Comparison of ENCODE assay signal across 9 cellular contexts in genomic region chr19:56838930-56839664, GRCh38. TPM values are rescaled to one million over a fixed set of nuclear protein-coding genes. Genes with fewer than 3 reads are reported as not detected.
DNase-seq lines count a peak whose midpoint lies in the region; ATAC-seq, FAIRE-seq and TF ChIP-seq lines count a peak whose summit lies in the region.
"Had no signal": no experiment of that assay in that cellular context is flagged by ENCODE, and none has a peak within 500 bp of the region (broad histone marks: within the 10 kb centered on the region; RNA-seq: fewer than 3 reads in every experiment).

No MANE protein-coding gene starts in this region.

- H3K27ac ChIP-seq in prostate gland = peak overlapping the region; percentile 83 to 90
- no peak overlapping the region for H3K27ac ChIP-seq in effector memory CD4-positive, alpha-beta T cell (ENCODE audit: insufficient read depth, low read length, poor library complexity, severe bottlenecking)

- H3K9me3 ChIP-seq in prostate gland = no peaks in the 10 kb centered on the region
- peaks cover 14% of the 10 kb centered on the region for H3K9me3 ChIP-seq in effector memory CD4-positive, alpha-beta T cell (ENCODE audit: control insufficient read depth, low read length)

- peak; percentile 7 for TF ChIP-seq POLR2A in prostate gland (IDR thresholded peaks at IDR 0.05)

- ATAC-seq in Right ventricle myocardium inferior = peak; percentile 71
- no peak for ATAC-seq in HG03432 (IDR thresholded peaks at IDR 0.05; ENCODE audit: unreplicated experiment)

- intact Hi-C loops in Right ventricle myocardium inferior (cut with DNase I) (loop anchor here (2.0 kb wide), 1 partner anchor 168 kb away; the partner anchor contains the start of gene ZNF835), prostate gland (cut with DNase I) (no loop called here)

- TF ChIP-seq CTCF in prostate gland (IDR thresholded peaks at IDR 0.05) = no peak

- H3K36me3 ChIP-seq in prostate gland = no peaks in the 10 kb centered on the region
- no peaks in the 10 kb centered on the region for H3K36me3 ChIP-seq in effector memory CD4-positive, alpha-beta T cell (ENCODE audit: control insufficient read depth, insufficient read depth, low read length)

- peak; percentile 92 for DNase-seq in Daoy (ENCODE audit: low read depth)
- peak; percentile 96 for DNase-seq in Right ventricle myocardium inferior (ENCODE audit: missing footprints)
- DNase-seq in prostate gland (ENCODE audit: low spot score) = peak; percentile 98
- DNase-seq in effector memory CD4-positive, alpha-beta T cell = no peak
- no peak for DNase-seq in NCI-H1417 (lab: John Stamatoyannopoulos, UW)
- DNase-seq in NCI-H526 (lab: John Stamatoyannopoulos, UW) = no peak
- DNase-seq: stimulated activated naive CD4-positive, alpha-beta T cell treated with Interleukin-2 at 50 U/mL for 16 hours had no signal

- no peaks in the 10 kb centered on the region for H3K27me3 ChIP-seq in prostate gland (replicated peaks; ENCODE audit: insufficient read depth)
- H3K27me3 ChIP-seq in effector memory CD4-positive, alpha-beta T cell (replicated peaks; ENCODE audit: control insufficient read depth, insufficient read depth, low read length, poor library complexity, severe bottlenecking) = no peaks in the 10 kb centered on the region

- H3K4me1 ChIP-seq in prostate gland (replicated peaks) = no peaks in the 10 kb centered on the region
- H3K4me1 ChIP-seq in effector memory CD4-positive, alpha-beta T cell (ENCODE audit: control insufficient read depth, insufficient read depth, low read length, poor library complexity, severe bottlenecking) = no peaks in the 10 kb centered on the region

- WGBS in prostate gland = 44% methylated on average over 32 of the region's 33 CpGs

- FAIRE-seq in TTC549 (lab: Jason Lieb, UNC) = peak; percentile 93

- no peak overlapping the region for H3K4me3 ChIP-seq in prostate gland
- H3K4me3 ChIP-seq in effector memory CD4-positive, alpha-beta T cell (ENCODE audit: insufficient read depth, low read depth, low read length, poor library complexity, severe bottlenecking) = no peak overlapping the region

RNA-seq across cellular contexts. Expression of gene PEG3, which starts 1.4 kb away (rescaled TPM):
- 4.1 and 6.6 TPM in 2 replicates for total RNA-seq in Daoy (2014; rRNA removed; shearing (Covaris generic))
- total RNA-seq in Right ventricle myocardium inferior = 7.9 TPM
- total RNA-seq in prostate gland = 100 to 1,000 TPM in 1 of 2 donors, 1 to 10 TPM in 1; 6.1 to 101 TPM

RNA-seq across cellular contexts. Expression of gene ZIM2, which starts 1.4 kb away (rescaled TPM):
- 2.5 and 4.8 TPM in 2 replicates for total RNA-seq in Daoy (2014; rRNA removed; shearing (Covaris generic))
- total RNA-seq in Right ventricle myocardium inferior = not detected
- total RNA-seq in prostate gland = 1 to 10 TPM in 1 of 2 donors, under 1 TPM in 1; 0.64 to 5.2 TPM

Comparison
In these comparisons a context has a peak if more than half of its experiments do, and no peak if none do; other contexts are left out.
1. DNase-seq: peak in Daoy (single experiment), Right ventricle myocardium inferior (single experiment) and prostate gland (single experiment); none in effector memory CD4-positive, alpha-beta T cell (0 of 3), NCI-H1417 (0 of 3) and NCI-H526 (0 of 2).